In genomic region chr21:36815284-36815683, GRCh38 we compare ENCODE assay signal across 22 cellular contexts.
DNase-seq lines count a peak whose midpoint lies in the region; ATAC-seq, FAIRE-seq and TF ChIP-seq lines count a peak whose summit lies in the region.
"Had no signal": no experiment of that assay in that cellular context is flagged by ENCODE, and none has a peak within 500 bp of the region (broad histone marks: within the 10 kb centered on the region; RNA-seq: fewer than 3 reads in every experiment).

No MANE protein-coding gene starts in this region.

- H3F3A ChIP-seq in neural progenitor cell (ENCODE audit: low read depth), result peaks cover 29% of the 10 kb centered on the region

- H3K4me1 Mint-ChIP-seq in neural progenitor cell, result peaks cover 11% of the 10 kb centered on the region
- H3K4me1 Mint-ChIP-seq: CD14-positive monocyte; CD4-positive, alpha-beta memory T cell; CD4-positive, CD25-positive, alpha-beta regulatory T cell; CD8-positive, alpha-beta memory T cell had no signal

- no peak overlapping the region for H3K4me3 Mint-ChIP-seq in neural progenitor cell
- H3K4me3 Mint-ChIP-seq: CD14-positive monocyte; CD4-positive, alpha-beta memory T cell; CD4-positive, CD25-positive, alpha-beta regulatory T cell; CD8-positive, alpha-beta memory T cell had no signal

- H3K79me2 ChIP-seq in K562 (ENCODE audit: control insufficient read depth, insufficient read depth, low read length) (no peaks in the 10 kb centered on the region), neural progenitor cell (ENCODE audit: low read depth) (no peaks in the 10 kb centered on the region)

- H3K27me3 Mint-ChIP-seq in neural progenitor cell (ENCODE audit: insufficient read depth, low read depth), result peaks cover 4% of the 10 kb centered on the region
- H3K27me3 Mint-ChIP-seq: CD4-positive, alpha-beta memory T cell; CD4-positive, CD25-positive, alpha-beta regulatory T cell; CD8-positive, alpha-beta memory T cell had no signal

- no peaks in the 10 kb centered on the region for H3K36me3 Mint-ChIP-seq in neural progenitor cell
- H3K36me3 Mint-ChIP-seq: CD14-positive monocyte had no signal

- no peak overlapping the region for H3K27ac ChIP-seq in right atrium auricular region
- no peak overlapping the region for H3K27ac ChIP-seq in left ventricle myocardium inferior (replicated peaks)
- H3K27ac ChIP-seq in A549, result no peak overlapping the region
- H3K27ac ChIP-seq in K562 (ENCODE audit: extremely low read depth, low read depth, low read length), result no peak overlapping the region
- H3K27ac ChIP-seq in neural progenitor cell, result no peak overlapping the region
- H3K27ac ChIP-seq: 22Rv1, BLaER1 had no signal

- H3K9ac ChIP-seq in K562 (ENCODE audit: insufficient read depth in 1 of 2, low read depth in 2 of 2, low read length in 2 of 2) (no peak overlapping the region), neural progenitor cell (no peak overlapping the region)
- H3K9ac ChIP-seq: BLaER1 had no signal

- DNase-seq in right atrium auricular region (ENCODE audit: low spot score) (peak; percentile 9), left ventricle myocardium inferior (no peak), A549 (ENCODE audit: low read depth in 1 of 2, low spot score in 1 of 2) (no peak), K562 (ENCODE audit: extremely low read depth in 1 of 4, low spot score in 3 of 4) (no peak), neural progenitor cell (ENCODE audit: low spot score) (no peak), activated gamma-delta T cell (lab: John Stamatoyannopoulos, UW) (no peak)
- DNase-seq: ACHN; BE2C; C1 segment of cervical spinal cord; CD4-positive, alpha-beta memory T cell; CD4-positive, CD25-positive, alpha-beta regulatory T cell; CD8-positive, alpha-beta memory T cell; COR-L47; DMS79 treated with DMSO at 0.1 percent for 48 hours; GF-D8 had no signal

- BruUV-seq in K562 (replicated peaks; lab: Mats Ljungman, UMichigan), result no TSS peak

- H3K4me1 ChIP-seq in right atrium auricular region, result no peaks in the 10 kb centered on the region
- no peaks in the 10 kb centered on the region for H3K4me1 ChIP-seq in left ventricle myocardium inferior
- H3K4me1 ChIP-seq in A549, result no peaks in the 10 kb centered on the region
- H3K4me1 ChIP-seq in K562 (replicated peaks in 1 of 2; ENCODE audit: control insufficient read depth in 2 of 2, insufficient read depth in 2 of 2, low read length in 2 of 2), result peaks cover 0 to 4% of the 10 kb centered on the region in 2 experiments; a peak in 1 of 5 replicates
- H3K4me1 ChIP-seq in neural progenitor cell, result peaks cover 46% of the 10 kb centered on the region
- H3K4me1 ChIP-seq: BE2C, BLaER1 had no signal

- TF ChIP-seq EP300 in A549 (IDR thresholded peaks at IDR 0.05) (no peak), K562 (IDR thresholded peaks at IDR 0.05; ENCODE audit: low read length) (no peak)

- FAIRE-seq in A549 (lab: Jason Lieb, UNC), result no peak
- FAIRE-seq in K562 (lab: Jason Lieb, UNC), result no peak
- FAIRE-seq: G401.6, GM12891, GM19239 had no signal

- H3K4me3 ChIP-seq in right atrium auricular region (no peak overlapping the region), left ventricle myocardium inferior (no peak overlapping the region), A549 (no peak overlapping the region), K562 (no peak overlapping the region), neural progenitor cell (no peak overlapping the region)
- H3K4me3 ChIP-seq: BLaER1 had no signal

- TF ChIP-seq CTCF in right atrium auricular region (IDR thresholded peaks at IDR 0.05) (no peak), left ventricle myocardium inferior (IDR thresholded peaks at IDR 0.05; ENCODE audit: borderline replicate concordance) (no peak), A549 (IDR thresholded peaks at IDR 0.05) (no peak), K562 (IDR thresholded peaks at IDR 0.05 in 2 of 3, conservative IDR thresholded peaks at IDR 0.05 in 1 of 3; ENCODE audit: insufficient read depth in 2 of 3, low read depth in 1 of 3, low read length in 3 of 3) (no peak), neural progenitor cell (IDR thresholded peaks at IDR 0.05) (no peak)

- no peaks in the 10 kb centered on the region for H3K9me1 ChIP-seq in K562 (ENCODE audit: control insufficient read depth, insufficient read depth, low read length)

- H3K4me2 ChIP-seq in A549, result no peak overlapping the region
- no peak overlapping the region for H3K4me2 ChIP-seq in K562 (ENCODE audit: insufficient read depth, low read length)
- H3K4me2 ChIP-seq in neural progenitor cell, result no peak overlapping the region
- H3K4me2 ChIP-seq: BLaER1 had no signal

- H3K9me3 ChIP-seq in right atrium auricular region (no peaks in the 10 kb centered on the region), left ventricle myocardium inferior (replicated peaks) (no peaks in the 10 kb centered on the region), A549 (no peaks in the 10 kb centered on the region), K562 (replicated peaks; ENCODE audit: control insufficient read depth, insufficient read depth, low read depth, low read length) (no peaks in the 10 kb centered on the region), neural progenitor cell (ENCODE audit: low read depth) (no peaks in the 10 kb centered on the region)
- H3K9me3 ChIP-seq: BE2C, BLaER1 had no signal

- POLR2A ChIA-PET in A549 (lab: Yijun Ruan, JAX) (no interaction called here), K562 (lab: Yijun Ruan, JAX) (no interaction called here)

- CTCF ChIA-PET in A549 (lab: Yijun Ruan, JAX) (interaction anchor here (0.6 kb wide), 1 partner anchor 23 kb away, joined by 4 read pairs; no protein-coding TSS in a partner anchor), K562 (lab: Yijun Ruan, JAX; ENCODE audit: low intra/inter-chr PET ratio) (no interaction called here)

- TF ChIP-seq RAD21 in A549 (conservative IDR thresholded peaks at IDR 0.05 in 1 of 2, IDR thresholded peaks at IDR 0.05 in 1 of 2) (no peak), K562 (CRISPR knock-in tag; conservative IDR thresholded peaks at IDR 0.05 in 1 of 2, IDR thresholded peaks at IDR 0.05 in 1 of 2) (no peak)

- TF ChIP-seq POLR2A in A549 (IDR thresholded peaks at IDR 0.05; ENCODE audit: low read length) (no peak), K562 (conservative IDR thresholded peaks at IDR 0.05) (no peak)

- intact Hi-C loops in left ventricle myocardium inferior (cut with micrococcal nuclease), result no loop called here
- intact Hi-C loops in K562 (cut with micrococcal nuclease), result no loop called here

- H3K27me3 ChIP-seq in right atrium auricular region, result no peaks in the 10 kb centered on the region
- no peaks in the 10 kb centered on the region for H3K27me3 ChIP-seq in left ventricle myocardium inferior (ENCODE audit: low read depth)
- H3K27me3 ChIP-seq in K562 (ENCODE audit: control insufficient read depth in 2 of 2, insufficient read depth in 2 of 2, low read length in 2 of 2), result no peaks in the 10 kb centered on the region
- H3K27me3 ChIP-seq in neural progenitor cell, result no peaks in the 10 kb centered on the region
- H3K27me3 ChIP-seq: BE2C, BLaER1 had no signal

- in situ Hi-C loops in K562 (cut with MboI), result no loop called here

- ATAC-seq in A549 (no peak), K562 (no peak), HG02840 (IDR thresholded peaks at IDR 0.05; ENCODE audit: low FRiP score, unreplicated experiment) (no peak)

- peak overlapping the region; percentile 65 for H3K27ac Mint-ChIP-seq in neural progenitor cell
- H3K27ac Mint-ChIP-seq: CD14-positive monocyte; CD4-positive, alpha-beta memory T cell; CD4-positive, CD25-positive, alpha-beta regulatory T cell; CD8-positive, alpha-beta memory T cell had no signal

- H3K36me3 ChIP-seq in right atrium auricular region (no peaks in the 10 kb centered on the region), left ventricle myocardium inferior (no peaks in the 10 kb centered on the region), K562 (ENCODE audit: control insufficient read depth, insufficient read depth, low read length) (no peaks in the 10 kb centered on the region), neural progenitor cell (no peaks in the 10 kb centered on the region)
- H3K36me3 ChIP-seq: BE2C had no signal

- 97% methylated on average over 4 of the region's 4 CpGs for WGBS in A549 (ENCODE audit: missing lambda C conversion rate)
- WGBS in K562 (ENCODE audit: insufficient coverage, low coverage, missing lambda C conversion rate), result 64% methylated on average over 4 of the region's 4 CpGs

- 0 out of 2 replicates have a peak, but pooled peaks cover 6% of the 10 kb centered on the region for H4K20me1 ChIP-seq in K562 (replicated peaks; ENCODE audit: control insufficient read depth, insufficient read depth, low read length)
- no peaks in the 10 kb centered on the region for H4K20me1 ChIP-seq in neural progenitor cell (ENCODE audit: low read depth)
- H4K20me1 ChIP-seq: BLaER1 had no signal

- H2AFZ ChIP-seq in K562 (ENCODE audit: low read depth, low read length) (no peak overlapping the region), neural progenitor cell (replicated peaks) (no peak overlapping the region)

- H3K9me3 Mint-ChIP-seq in neural progenitor cell, result no peaks in the 10 kb centered on the region
- H3K9me3 Mint-ChIP-seq: CD14-positive monocyte; CD4-positive, alpha-beta memory T cell; CD4-positive, CD25-positive, alpha-beta regulatory T cell; CD8-positive, alpha-beta memory T cell had no signal

TF ChIP-seq in A549, 52 proteins besides CTCF, POLR2A, EP300 and RAD21:
- TF ChIP-seq MAFK (IDR thresholded peaks at IDR 0.05; ENCODE audit: partially characterized antibody) (peak; percentile 85), BHLHE40 (IDR thresholded peaks at IDR 0.05; ENCODE audit: low read depth, low read length) (no peak)

TF ChIP-seq in K562, 482 proteins besides CTCF, POLR2A, EP300 and RAD21 (continues in another document):
- no peak for TF ChIP-seq HMBOX1 (IDR thresholded peaks at IDR 0.05)
- peak; percentile 80 for TF ChIP-seq C11orf30 (IDR thresholded peaks at IDR 0.05; ENCODE audit: low read depth)
- peak; percentile 87 for TF ChIP-seq ZNF316 (IDR thresholded peaks at IDR 0.05)
- no peak for TF ChIP-seq DIDO1 (tag; IDR thresholded peaks at IDR 0.05; ENCODE audit: low read depth)
- no peak for TF ChIP-seq RBM15 (IDR thresholded peaks at IDR 0.05; ENCODE audit: insufficient read depth, low read length)
- peak; percentile 78 for TF ChIP-seq MAFG (tag; conservative IDR thresholded peaks at IDR 0.05)
